ENCODE assay signal across 1 cellular context in the genomic region with DNA sequence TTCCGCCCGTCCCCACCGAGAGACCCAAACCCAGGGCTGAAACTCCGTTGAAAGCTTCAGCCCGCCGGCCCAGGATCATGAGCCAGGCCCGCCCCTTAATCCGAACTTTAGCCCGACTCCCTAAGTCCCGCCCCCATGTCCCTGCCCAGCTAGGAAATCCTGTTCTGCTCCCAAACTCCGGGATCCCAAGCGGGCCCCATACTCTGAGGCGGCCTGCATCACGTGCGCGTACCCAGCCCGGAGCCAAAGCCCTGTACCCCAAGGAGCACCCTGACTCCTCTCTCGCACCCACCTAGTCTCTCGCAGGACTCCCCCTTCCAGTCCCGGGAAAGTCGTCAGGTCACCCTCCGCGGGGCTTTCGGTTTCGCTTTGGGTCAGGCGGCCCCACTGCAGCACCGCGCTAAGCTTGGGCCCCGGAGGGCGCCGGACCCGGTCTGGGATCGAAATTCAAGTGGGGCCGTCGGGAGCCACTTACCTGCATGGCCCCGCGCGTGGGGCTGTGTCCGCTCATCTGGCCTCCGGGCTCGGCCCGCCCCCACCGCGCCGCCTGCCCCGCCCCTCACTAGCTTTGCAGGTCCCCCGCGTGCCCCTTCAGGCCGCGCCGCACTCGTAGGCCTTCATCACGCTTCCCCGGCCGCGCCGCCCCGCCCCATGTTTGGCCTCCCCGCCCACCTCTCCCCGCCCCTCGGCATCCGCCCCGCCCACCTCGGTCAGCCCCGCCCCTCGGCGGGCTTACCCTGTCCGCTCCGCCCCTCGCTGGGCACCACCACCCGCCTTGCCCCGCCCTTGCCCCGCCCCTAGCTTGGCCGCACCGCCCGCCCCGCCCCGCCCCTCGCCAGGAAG.
TF ChIP-seq lines count a peak whose summit lies in the region.

A gene (minus strand): TSS at position 629 of the 843 bp plus-strand sequence. CDS start 118 bp downstream, at position 511.

TF ChIP-seq in K562, 482 proteins besides CTCF, POLR2A, EP300 and RAD21 (continued from another document and continues in another):
- TF ChIP-seq, protein P1, sequence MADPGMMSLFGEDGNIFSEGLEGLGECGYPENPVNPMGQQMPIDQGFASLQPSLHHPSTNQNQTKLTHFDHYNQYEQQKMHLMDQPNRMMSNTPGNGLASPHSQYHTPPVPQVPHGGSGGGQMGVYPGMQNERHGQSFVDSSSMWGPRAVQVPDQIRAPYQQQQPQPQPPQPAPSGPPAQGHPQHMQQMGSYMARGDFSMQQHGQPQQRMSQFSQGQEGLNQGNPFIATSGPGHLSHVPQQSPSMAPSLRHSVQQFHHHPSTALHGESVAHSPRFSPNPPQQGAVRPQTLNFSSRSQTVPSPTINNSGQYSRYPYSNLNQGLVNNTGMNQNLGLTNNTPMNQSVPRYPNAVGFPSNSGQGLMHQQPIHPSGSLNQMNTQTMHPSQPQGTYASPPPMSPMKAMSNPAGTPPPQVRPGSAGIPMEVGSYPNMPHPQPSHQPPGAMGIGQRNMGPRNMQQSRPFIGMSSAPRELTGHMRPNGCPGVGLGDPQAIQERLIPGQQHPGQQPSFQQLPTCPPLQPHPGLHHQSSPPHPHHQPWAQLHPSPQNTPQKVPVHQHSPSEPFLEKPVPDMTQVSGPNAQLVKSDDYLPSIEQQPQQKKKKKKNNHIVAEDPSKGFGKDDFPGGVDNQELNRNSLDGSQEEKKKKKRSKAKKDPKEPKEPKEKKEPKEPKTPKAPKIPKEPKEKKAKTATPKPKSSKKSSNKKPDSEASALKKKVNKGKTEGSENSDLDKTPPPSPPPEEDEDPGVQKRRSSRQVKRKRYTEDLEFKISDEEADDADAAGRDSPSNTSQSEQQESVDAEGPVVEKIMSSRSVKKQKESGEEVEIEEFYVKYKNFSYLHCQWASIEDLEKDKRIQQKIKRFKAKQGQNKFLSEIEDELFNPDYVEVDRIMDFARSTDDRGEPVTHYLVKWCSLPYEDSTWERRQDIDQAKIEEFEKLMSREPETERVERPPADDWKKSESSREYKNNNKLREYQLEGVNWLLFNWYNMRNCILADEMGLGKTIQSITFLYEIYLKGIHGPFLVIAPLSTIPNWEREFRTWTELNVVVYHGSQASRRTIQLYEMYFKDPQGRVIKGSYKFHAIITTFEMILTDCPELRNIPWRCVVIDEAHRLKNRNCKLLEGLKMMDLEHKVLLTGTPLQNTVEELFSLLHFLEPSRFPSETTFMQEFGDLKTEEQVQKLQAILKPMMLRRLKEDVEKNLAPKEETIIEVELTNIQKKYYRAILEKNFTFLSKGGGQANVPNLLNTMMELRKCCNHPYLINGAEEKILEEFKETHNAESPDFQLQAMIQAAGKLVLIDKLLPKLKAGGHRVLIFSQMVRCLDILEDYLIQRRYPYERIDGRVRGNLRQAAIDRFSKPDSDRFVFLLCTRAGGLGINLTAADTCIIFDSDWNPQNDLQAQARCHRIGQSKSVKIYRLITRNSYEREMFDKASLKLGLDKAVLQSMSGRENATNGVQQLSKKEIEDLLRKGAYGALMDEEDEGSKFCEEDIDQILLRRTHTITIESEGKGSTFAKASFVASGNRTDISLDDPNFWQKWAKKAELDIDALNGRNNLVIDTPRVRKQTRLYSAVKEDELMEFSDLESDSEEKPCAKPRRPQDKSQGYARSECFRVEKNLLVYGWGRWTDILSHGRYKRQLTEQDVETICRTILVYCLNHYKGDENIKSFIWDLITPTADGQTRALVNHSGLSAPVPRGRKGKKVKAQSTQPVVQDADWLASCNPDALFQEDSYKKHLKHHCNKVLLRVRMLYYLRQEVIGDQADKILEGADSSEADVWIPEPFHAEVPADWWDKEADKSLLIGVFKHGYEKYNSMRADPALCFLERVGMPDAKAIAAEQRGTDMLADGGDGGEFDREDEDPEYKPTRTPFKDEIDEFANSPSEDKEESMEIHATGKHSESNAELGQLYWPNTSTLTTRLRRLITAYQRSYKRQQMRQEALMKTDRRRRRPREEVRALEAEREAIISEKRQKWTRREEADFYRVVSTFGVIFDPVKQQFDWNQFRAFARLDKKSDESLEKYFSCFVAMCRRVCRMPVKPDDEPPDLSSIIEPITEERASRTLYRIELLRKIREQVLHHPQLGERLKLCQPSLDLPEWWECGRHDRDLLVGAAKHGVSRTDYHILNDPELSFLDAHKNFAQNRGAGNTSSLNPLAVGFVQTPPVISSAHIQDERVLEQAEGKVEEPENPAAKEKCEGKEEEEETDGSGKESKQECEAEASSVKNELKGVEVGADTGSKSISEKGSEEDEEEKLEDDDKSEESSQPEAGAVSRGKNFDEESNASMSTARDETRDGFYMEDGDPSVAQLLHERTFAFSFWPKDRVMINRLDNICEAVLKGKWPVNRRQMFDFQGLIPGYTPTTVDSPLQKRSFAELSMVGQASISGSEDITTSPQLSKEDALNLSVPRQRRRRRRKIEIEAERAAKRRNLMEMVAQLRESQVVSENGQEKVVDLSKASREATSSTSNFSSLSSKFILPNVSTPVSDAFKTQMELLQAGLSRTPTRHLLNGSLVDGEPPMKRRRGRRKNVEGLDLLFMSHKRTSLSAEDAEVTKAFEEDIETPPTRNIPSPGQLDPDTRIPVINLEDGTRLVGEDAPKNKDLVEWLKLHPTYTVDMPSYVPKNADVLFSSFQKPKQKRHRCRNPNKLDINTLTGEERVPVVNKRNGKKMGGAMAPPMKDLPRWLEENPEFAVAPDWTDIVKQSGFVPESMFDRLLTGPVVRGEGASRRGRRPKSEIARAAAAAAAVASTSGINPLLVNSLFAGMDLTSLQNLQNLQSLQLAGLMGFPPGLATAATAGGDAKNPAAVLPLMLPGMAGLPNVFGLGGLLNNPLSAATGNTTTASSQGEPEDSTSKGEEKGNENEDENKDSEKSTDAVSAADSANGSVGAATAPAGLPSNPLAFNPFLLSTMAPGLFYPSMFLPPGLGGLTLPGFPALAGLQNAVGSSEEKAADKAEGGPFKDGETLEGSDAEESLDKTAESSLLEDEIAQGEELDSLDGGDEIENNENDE (IDR thresholded peaks at IDR 0.05; ENCODE audit: low read depth, low read length): no peak
- TF ChIP-seq, protein P2, sequence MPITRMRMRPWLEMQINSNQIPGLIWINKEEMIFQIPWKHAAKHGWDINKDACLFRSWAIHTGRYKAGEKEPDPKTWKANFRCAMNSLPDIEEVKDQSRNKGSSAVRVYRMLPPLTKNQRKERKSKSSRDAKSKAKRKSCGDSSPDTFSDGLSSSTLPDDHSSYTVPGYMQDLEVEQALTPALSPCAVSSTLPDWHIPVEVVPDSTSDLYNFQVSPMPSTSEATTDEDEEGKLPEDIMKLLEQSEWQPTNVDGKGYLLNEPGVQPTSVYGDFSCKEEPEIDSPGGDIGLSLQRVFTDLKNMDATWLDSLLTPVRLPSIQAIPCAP (CRISPR knock-in tag; IDR thresholded peaks at IDR 0.05; ENCODE audit: borderline replicate concordance): peak; percentile 93; the same call in 1 of the 2 replicates
- TF ChIP-seq FOXK1 (CRISPR knock-in tag; IDR thresholded peaks at IDR 0.05; ENCODE audit: borderline replicate concordance): no peak
- TF ChIP-seq FOXK2 (conservative IDR thresholded peaks at IDR 0.05 in 1 of 2, IDR thresholded peaks at IDR 0.05 in 1 of 2; ENCODE audit: low read depth in 2 of 2): no peak
- no peak for TF ChIP-seq CBX5 (IDR thresholded peaks at IDR 0.05; ENCODE audit: borderline replicate concordance, low read depth)
- TF ChIP-seq, protein P3, sequence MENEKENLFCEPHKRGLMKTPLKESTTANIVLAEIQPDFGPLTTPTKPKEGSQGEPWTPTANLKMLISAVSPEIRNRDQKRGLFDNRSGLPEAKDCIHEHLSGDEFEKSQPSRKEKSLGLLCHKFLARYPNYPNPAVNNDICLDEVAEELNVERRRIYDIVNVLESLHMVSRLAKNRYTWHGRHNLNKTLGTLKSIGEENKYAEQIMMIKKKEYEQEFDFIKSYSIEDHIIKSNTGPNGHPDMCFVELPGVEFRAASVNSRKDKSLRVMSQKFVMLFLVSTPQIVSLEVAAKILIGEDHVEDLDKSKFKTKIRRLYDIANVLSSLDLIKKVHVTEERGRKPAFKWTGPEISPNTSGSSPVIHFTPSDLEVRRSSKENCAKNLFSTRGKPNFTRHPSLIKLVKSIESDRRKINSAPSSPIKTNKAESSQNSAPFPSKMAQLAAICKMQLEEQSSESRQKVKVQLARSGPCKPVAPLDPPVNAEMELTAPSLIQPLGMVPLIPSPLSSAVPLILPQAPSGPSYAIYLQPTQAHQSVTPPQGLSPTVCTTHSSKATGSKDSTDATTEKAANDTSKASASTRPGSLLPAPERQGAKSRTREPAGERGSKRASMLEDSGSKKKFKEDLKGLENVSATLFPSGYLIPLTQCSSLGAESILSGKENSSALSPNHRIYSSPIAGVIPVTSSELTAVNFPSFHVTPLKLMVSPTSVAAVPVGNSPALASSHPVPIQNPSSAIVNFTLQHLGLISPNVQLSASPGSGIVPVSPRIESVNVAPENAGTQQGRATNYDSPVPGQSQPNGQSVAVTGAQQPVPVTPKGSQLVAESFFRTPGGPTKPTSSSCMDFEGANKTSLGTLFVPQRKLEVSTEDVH (IDR thresholded peaks at IDR 0.05; ENCODE audit: low read depth, partially characterized antibody): no peak
- TF ChIP-seq, protein P4, sequence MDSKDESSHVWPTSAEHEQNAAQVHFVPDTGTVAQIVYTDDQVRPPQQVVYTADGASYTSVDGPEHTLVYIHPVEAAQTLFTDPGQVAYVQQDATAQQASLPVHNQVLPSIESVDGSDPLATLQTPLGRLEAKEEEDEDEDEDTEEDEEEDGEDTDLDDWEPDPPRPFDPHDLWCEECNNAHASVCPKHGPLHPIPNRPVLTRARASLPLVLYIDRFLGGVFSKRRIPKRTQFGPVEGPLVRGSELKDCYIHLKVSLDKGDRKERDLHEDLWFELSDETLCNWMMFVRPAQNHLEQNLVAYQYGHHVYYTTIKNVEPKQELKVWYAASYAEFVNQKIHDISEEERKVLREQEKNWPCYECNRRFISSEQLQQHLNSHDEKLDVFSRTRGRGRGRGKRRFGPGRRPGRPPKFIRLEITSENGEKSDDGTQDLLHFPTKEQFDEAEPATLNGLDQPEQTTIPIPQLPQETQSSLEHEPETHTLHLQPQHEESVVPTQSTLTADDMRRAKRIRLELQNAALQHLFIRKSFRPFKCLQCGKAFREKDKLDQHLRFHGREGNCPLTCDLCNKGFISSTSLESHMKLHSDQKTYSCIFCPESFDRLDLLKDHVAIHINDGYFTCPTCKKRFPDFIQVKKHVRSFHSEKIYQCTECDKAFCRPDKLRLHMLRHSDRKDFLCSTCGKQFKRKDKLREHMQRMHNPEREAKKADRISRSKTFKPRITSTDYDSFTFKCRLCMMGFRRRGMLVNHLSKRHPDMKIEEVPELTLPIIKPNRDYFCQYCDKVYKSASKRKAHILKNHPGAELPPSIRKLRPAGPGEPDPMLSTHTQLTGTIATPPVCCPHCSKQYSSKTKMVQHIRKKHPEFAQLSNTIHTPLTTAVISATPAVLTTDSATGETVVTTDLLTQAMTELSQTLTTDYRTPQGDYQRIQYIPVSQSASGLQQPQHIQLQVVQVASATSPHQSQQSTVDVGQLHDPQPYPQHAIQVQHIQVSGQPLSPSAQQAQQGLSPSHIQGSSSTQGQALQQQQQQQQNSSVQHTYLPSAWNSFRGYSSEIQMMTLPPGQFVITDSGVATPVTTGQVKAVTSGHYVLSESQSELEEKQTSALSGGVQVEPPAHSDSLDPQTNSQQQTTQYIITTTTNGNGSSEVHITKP (IDR thresholded peaks at IDR 0.05; ENCODE audit: partially characterized antibody): peak; percentile 35
- TF ChIP-seq ZNF668 (CRISPR knock-in tag; IDR thresholded peaks at IDR 0.05): no peak
- TF ChIP-seq KLF1 (tag; IDR thresholded peaks at IDR 0.05): no peak
- TF ChIP-seq ZNF586 (CRISPR knock-in tag; conservative IDR thresholded peaks at IDR 0.05): no peak
- TF ChIP-seq ZNF41 (CRISPR knock-in tag; conservative IDR thresholded peaks at IDR 0.05): no peak
- no peak for TF ChIP-seq MYBL2 (IDR thresholded peaks at IDR 0.05; ENCODE audit: low read depth)
- TF ChIP-seq MYBL2 (CRISPR knock-in tag; IDR thresholded peaks at IDR 0.05; ENCODE audit: borderline replicate concordance): no peak
- TF ChIP-seq ZNF124 (CRISPR knock-in tag; IDR thresholded peaks at IDR 0.05): no peak
- TF ChIP-seq HDAC1 (IDR thresholded peaks at IDR 0.05): peak in 1 of 2 experiments; percentile 71; a peak in 2 of 4 replicates
- no peak for TF ChIP-seq CC2D1A (IDR thresholded peaks at IDR 0.05)
- peak in 1 of 2 experiments; percentile 19; a peak in 1 of 4 replicates for TF ChIP-seq SIN3A (IDR thresholded peaks at IDR 0.05; ENCODE audit: borderline replicate concordance in 2 of 2, control insufficient read depth in 1 of 2, low read depth in 2 of 2, low read length in 2 of 2)
- TF ChIP-seq, protein P5, sequence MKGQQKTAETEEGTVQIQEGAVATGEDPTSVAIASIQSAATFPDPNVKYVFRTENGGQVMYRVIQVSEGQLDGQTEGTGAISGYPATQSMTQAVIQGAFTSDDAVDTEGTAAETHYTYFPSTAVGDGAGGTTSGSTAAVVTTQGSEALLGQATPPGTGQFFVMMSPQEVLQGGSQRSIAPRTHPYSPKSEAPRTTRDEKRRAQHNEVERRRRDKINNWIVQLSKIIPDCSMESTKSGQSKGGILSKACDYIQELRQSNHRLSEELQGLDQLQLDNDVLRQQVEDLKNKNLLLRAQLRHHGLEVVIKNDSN (CRISPR knock-in tag; IDR thresholded peaks at IDR 0.05): peak; percentile 49
- TF ChIP-seq, protein P6, sequence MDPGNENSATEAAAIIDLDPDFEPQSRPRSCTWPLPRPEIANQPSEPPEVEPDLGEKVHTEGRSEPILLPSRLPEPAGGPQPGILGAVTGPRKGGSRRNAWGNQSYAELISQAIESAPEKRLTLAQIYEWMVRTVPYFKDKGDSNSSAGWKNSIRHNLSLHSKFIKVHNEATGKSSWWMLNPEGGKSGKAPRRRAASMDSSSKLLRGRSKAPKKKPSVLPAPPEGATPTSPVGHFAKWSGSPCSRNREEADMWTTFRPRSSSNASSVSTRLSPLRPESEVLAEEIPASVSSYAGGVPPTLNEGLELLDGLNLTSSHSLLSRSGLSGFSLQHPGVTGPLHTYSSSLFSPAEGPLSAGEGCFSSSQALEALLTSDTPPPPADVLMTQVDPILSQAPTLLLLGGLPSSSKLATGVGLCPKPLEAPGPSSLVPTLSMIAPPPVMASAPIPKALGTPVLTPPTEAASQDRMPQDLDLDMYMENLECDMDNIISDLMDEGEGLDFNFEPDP (CRISPR knock-in tag; IDR thresholded peaks at IDR 0.05): no peak
- TF ChIP-seq EP400 (IDR thresholded peaks at IDR 0.05): peak; percentile 77; the same call in 1 of the 2 replicates
- TF ChIP-seq IRF2 (CRISPR knock-in tag; IDR thresholded peaks at IDR 0.05): peak; percentile 98
- TF ChIP-seq RBBP5 (IDR thresholded peaks at IDR 0.05; ENCODE audit: borderline replicate concordance, insufficient read depth, low read length, poor library complexity, severe bottlenecking): peak; percentile 44
- TF ChIP-seq, protein P7, sequence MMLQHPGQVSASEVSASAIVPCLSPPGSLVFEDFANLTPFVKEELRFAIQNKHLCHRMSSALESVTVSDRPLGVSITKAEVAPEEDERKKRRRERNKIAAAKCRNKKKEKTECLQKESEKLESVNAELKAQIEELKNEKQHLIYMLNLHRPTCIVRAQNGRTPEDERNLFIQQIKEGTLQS (IDR thresholded peaks at IDR 0.05): no peak
- TF ChIP-seq, protein P7 (CRISPR knock-in tag; conservative IDR thresholded peaks at IDR 0.05): no peak
- no peak for TF ChIP-seq HNRNPLL (IDR thresholded peaks at IDR 0.05; ENCODE audit: low read depth, low read length, poor library complexity, severe bottlenecking)
- TF ChIP-seq RFX7 (CRISPR knock-in tag; IDR thresholded peaks at IDR 0.05): no peak
- TF ChIP-seq ZFP30 (CRISPR knock-in tag; IDR thresholded peaks at IDR 0.05; ENCODE audit: borderline replicate concordance): no peak
- TF ChIP-seq, protein P8, sequence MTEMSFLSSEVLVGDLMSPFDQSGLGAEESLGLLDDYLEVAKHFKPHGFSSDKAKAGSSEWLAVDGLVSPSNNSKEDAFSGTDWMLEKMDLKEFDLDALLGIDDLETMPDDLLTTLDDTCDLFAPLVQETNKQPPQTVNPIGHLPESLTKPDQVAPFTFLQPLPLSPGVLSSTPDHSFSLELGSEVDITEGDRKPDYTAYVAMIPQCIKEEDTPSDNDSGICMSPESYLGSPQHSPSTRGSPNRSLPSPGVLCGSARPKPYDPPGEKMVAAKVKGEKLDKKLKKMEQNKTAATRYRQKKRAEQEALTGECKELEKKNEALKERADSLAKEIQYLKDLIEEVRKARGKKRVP (CRISPR knock-in tag; IDR thresholded peaks at IDR 0.05): no peak
